Comparison of ENCODE assay signal across 2 cellular contexts in genomic region chr7:17374157-17374556, GRCh38.
TF ChIP-seq lines count a peak whose summit lies in the region.

No MANE protein-coding gene starts in this region.

TF ChIP-seq in GM23338, 12 proteins besides CTCF, POLR2A, EP300 and RAD21 (continued from another document):
- TF ChIP-seq REST (IDR thresholded peaks at IDR 0.05; ENCODE audit: unreplicated experiment) (no peak), NANOG (IDR thresholded peaks at IDR 0.05; ENCODE audit: borderline replicate concordance) (no peak)

TF ChIP-seq in GM12878, 131 proteins besides CTCF, POLR2A, EP300 and RAD21 (continued from another document and continues in another):
- TF ChIP-seq E2F8 (IDR thresholded peaks at IDR 0.05; ENCODE audit: low read depth, partially characterized antibody) (no peak), CUX1 (IDR thresholded peaks at IDR 0.05; ENCODE audit: insufficient replicate concordance, low read depth, low read length) (no peak), NRF1 (conservative IDR thresholded peaks at IDR 0.05; ENCODE audit: low read depth, low read length) (no peak), CHD2 (IDR thresholded peaks at IDR 0.05; ENCODE audit: borderline replicate concordance, low read depth, low read length) (peak; percentile 53; the same call in 1 of the 2 replicates), PAX5 (IDR thresholded peaks at IDR 0.05; ENCODE audit: borderline replicate concordance, low read depth, low read length) (no peak), ZNF24 (IDR thresholded peaks at IDR 0.05) (peak; percentile 67; the same call in 1 of the 2 replicates), NR2F1 (conservative IDR thresholded peaks at IDR 0.05) (peak; percentile 73), HCFC1 (IDR thresholded peaks at IDR 0.05; ENCODE audit: low read length) (no peak), POU2F2 (IDR thresholded peaks at IDR 0.05; ENCODE audit: borderline replicate concordance, low read depth, low read length) (no peak), MXI1 (IDR thresholded peaks at IDR 0.05; ENCODE audit: low read depth, low read length) (no peak), NKRF (conservative IDR thresholded peaks at IDR 0.05) (no peak), BCL3 (IDR thresholded peaks at IDR 0.05; ENCODE audit: borderline replicate concordance, insufficient read depth, low read depth, low read length, poor library complexity, severe bottlenecking) (no peak), ZNF207 (IDR thresholded peaks at IDR 0.05; ENCODE audit: borderline replicate concordance) (no peak), MEF2A (IDR thresholded peaks at IDR 0.05; ENCODE audit: insufficient read depth, low read depth, low read length) (no peak), ATF2 (IDR thresholded peaks at IDR 0.05; ENCODE audit: low read length) (no peak), JUNB (IDR thresholded peaks at IDR 0.05) (no peak), RELA (IDR thresholded peaks at IDR 0.05; ENCODE audit: borderline replicate concordance, partially characterized antibody) (no peak), RCOR1 (conservative IDR thresholded peaks at IDR 0.05; ENCODE audit: low read depth, low read length) (no peak), SIX5 (IDR thresholded peaks at IDR 0.05; ENCODE audit: low read depth, low read length, severe bottlenecking) (no peak), DPF2 (IDR thresholded peaks at IDR 0.05) (peak; percentile 89; the same call in 1 of the 2 replicates), BACH1 (IDR thresholded peaks at IDR 0.05; ENCODE audit: borderline replicate concordance) (peak; percentile 68; the same call in 1 of the 2 replicates), RELB (IDR thresholded peaks at IDR 0.05; ENCODE audit: low read depth) (peak; percentile 63; the same call in 1 of the 2 replicates), KLF5 (IDR thresholded peaks at IDR 0.05; ENCODE audit: partially characterized antibody) (no peak), GATAD2B (conservative IDR thresholded peaks at IDR 0.05; ENCODE audit: low read depth) (no peak), BCL11A (IDR thresholded peaks at IDR 0.05; ENCODE audit: low read depth, low read length) (peak; percentile 24; the same call in 1 of the 2 replicates), NBN (IDR thresholded peaks at IDR 0.05) (peak; percentile 59; the same call in 1 of the 2 replicates), ZBTB11 (CRISPR knock-in tag; IDR thresholded peaks at IDR 0.05) (no peak), E4F1 (IDR thresholded peaks at IDR 0.05; ENCODE audit: borderline replicate concordance, partially characterized antibody) (no peak), BHLHE40 (IDR thresholded peaks at IDR 0.05; ENCODE audit: borderline replicate concordance in 1 of 2, low read depth in 2 of 2, low read length in 1 of 2) (peak in 1 of 2 experiments; percentile 54; a peak in 1 of 4 replicates), ZNF217 (IDR thresholded peaks at IDR 0.05) (peak; percentile 78; the same call in 1 of the 2 replicates), HSF1 (IDR thresholded peaks at IDR 0.05; ENCODE audit: low read depth, low read length) (no peak)
